ENCODE assay signal across 9 cellular contexts in genomic region chr14:104085032-104085888, GRCh38. TPM values are rescaled to one million over a fixed set of nuclear protein-coding genes. Genes with fewer than 3 reads are reported as not detected.
DNase-seq lines count a peak whose midpoint lies in the region; ATAC-seq, FAIRE-seq and TF ChIP-seq lines count a peak whose summit lies in the region.
"Had no signal": no experiment of that assay in that cellular context is flagged by ENCODE, and none has a peak within 500 bp of the region (broad histone marks: within the 10 kb centered on the region; RNA-seq: fewer than 3 reads in every experiment).

Gene ASPG (plus strand): TSS chr14:104085700. CDS start chr14:104085771, 71 bp downstream.

- POLR2A ChIA-PET in CD4-positive, alpha-beta T cell (lab: Charles Lee) = no interaction called here

- TF ChIP-seq CTCF in CD4-positive, alpha-beta T cell (IDR thresholded peaks at IDR 0.05) = no peak
- TF ChIP-seq CTCF in esophagus muscularis mucosa (IDR thresholded peaks at IDR 0.05) (no peak), natural killer cell (IDR thresholded peaks at IDR 0.05) (no peak)

- peak; percentile 62 for ATAC-seq in CD4-positive, alpha-beta T cell (ENCODE audit: poor library complexity)
- ATAC-seq in natural killer cell (peak in 2 of 3 donors; percentile 60 to 80), GM19023 (IDR thresholded peaks at IDR 0.05; ENCODE audit: unreplicated experiment) (no peak)

- CTCF ChIA-PET in CD4-positive, alpha-beta T cell (lab: Charles Lee) = no interaction called here

- no peaks in the 10 kb centered on the region for H3K36me3 Mint-ChIP-seq in CD4-positive, alpha-beta T cell (ENCODE audit: low read depth)
- H3K36me3 Mint-ChIP-seq in natural killer cell = no peaks in the 10 kb centered on the region

- 23% methylated on average over 16 of the region's 70 CpGs for WGBS in esophagus muscularis mucosa

- peaks cover 8% of the 10 kb centered on the region for H3K27me3 ChIP-seq in CD4-positive, alpha-beta T cell (ENCODE audit: control insufficient read depth, insufficient read depth, low read length)
- peaks cover 0 to 73% (median 10%) of the 10 kb centered on the region in 4 donors for H3K27me3 ChIP-seq in esophagus muscularis mucosa

- peak within 1 kb of the TSS; percentile 30 to 49 (median 36) for H3K4me3 ChIP-seq in esophagus muscularis mucosa

- no peaks in the 10 kb centered on the region for H3K9me3 Mint-ChIP-seq in CD4-positive, alpha-beta T cell
- no peaks in the 10 kb centered on the region for H3K9me3 Mint-ChIP-seq in natural killer cell

- H3K9me3 ChIP-seq in CD4-positive, alpha-beta T cell (ENCODE audit: control insufficient read depth, low read length) = no peaks in the 10 kb centered on the region
- H3K9me3 ChIP-seq in esophagus muscularis mucosa = no peaks in the 10 kb centered on the region

- H3K36me3 ChIP-seq in esophagus muscularis mucosa = no peaks in the 10 kb centered on the region

- peaks cover 7 to 13% (median 10%) of the 10 kb centered on the region in 4 donors for H3K4me1 ChIP-seq in esophagus muscularis mucosa

- H3K27ac ChIP-seq in CD4-positive, alpha-beta T cell (ENCODE audit: low read depth, low read length) = no peak within 1 kb of the TSS
- H3K27ac ChIP-seq in esophagus muscularis mucosa (replicated peaks in 1 of 4) = no peak within 1 kb of the TSS

- TF ChIP-seq EP300 in esophagus muscularis mucosa (IDR thresholded peaks at IDR 0.05) = no peak

- no peaks in the 10 kb centered on the region for H3K4me1 Mint-ChIP-seq in CD4-positive, alpha-beta T cell (ENCODE audit: low read depth)
- no peaks in the 10 kb centered on the region for H3K4me1 Mint-ChIP-seq in natural killer cell

- intact Hi-C loops in CD4-positive, alpha-beta T cell (cut with DNase I, micrococcal nuclease) = no loop called here
- intact Hi-C loops in esophagus muscularis mucosa (cut with DNase I) (no loop called here), natural killer cell (cut with micrococcal nuclease) (no loop called here)

- peak in 2 of 10 experiments; percentile 21 to 35 for DNase-seq in CD4-positive, alpha-beta T cell
- peak; percentile 46 for DNase-seq in HuH-7 (ENCODE audit: low spot score)
- no peak for DNase-seq in esophagus muscularis mucosa (ENCODE audit: extremely low spot score)
- peak; percentile 15 for DNase-seq in natural killer cell
- no peak for DNase-seq in HTR-8/SVneo (ENCODE audit: insufficient read length, low spot score)
- no peak for DNase-seq in hippocampal formation (lab: John Stamatoyannopoulos, UW)
- no peak for DNase-seq in NCI-H1105 (lab: John Stamatoyannopoulos, UW)

- peaks cover 20% of the 10 kb centered on the region for H3K27me3 Mint-ChIP-seq in CD4-positive, alpha-beta T cell
- H3K27me3 Mint-ChIP-seq in natural killer cell (ENCODE audit: low read depth in 2 of 2) = peaks cover 0 to 7% of the 10 kb centered on the region in 2 donors

- FAIRE-seq in HTR-8/SVneo (lab: Jason Lieb, UNC) = no peak

- no peak within 1 kb of the TSS for H3K4me3 Mint-ChIP-seq in CD4-positive, alpha-beta T cell
- H3K4me3 Mint-ChIP-seq in natural killer cell = peak within 1 kb of the TSS; percentile 57

- no peak for TF ChIP-seq POLR2A in esophagus muscularis mucosa (IDR thresholded peaks at IDR 0.05; ENCODE audit: low read depth)

- no peak within 1 kb of the TSS for H3K27ac Mint-ChIP-seq in CD4-positive, alpha-beta T cell
- H3K27ac Mint-ChIP-seq in natural killer cell = no peak within 1 kb of the TSS

RNA-seq across cellular contexts. Expression of gene ASPG, which starts in this region (rescaled TPM):
- total RNA-seq in CD4-positive, alpha-beta T cell = not detected
- under 1 TPM in 3 of 4 donors, not detected in 1; 0.33 to 0.75 (median 0.45) TPM for total RNA-seq in esophagus muscularis mucosa
- total RNA-seq in natural killer cell = not detected
- total RNA-seq: fibroblast of villous mesenchyme had no signal

Comparison
In these comparisons a context has a peak if more than half of its experiments do, and no peak if none do; other contexts are left out.
1. Peak in ATAC-seq in CD4-positive, alpha-beta T cell; RNA of the gene not detected or under 1 TPM.
2. Peak in DNase-seq and ATAC-seq in natural killer cell; RNA of the gene not detected or under 1 TPM.